In genomic region chr19:40611900-40612698, GRCh38 we compare ENCODE assay signal across 10 cellular contexts. TPM values are rescaled to one million over a fixed set of nuclear protein-coding genes. Genes with fewer than 3 reads are reported as not detected.
DNase-seq lines count a peak whose midpoint lies in the region; ATAC-seq and TF ChIP-seq lines count a peak whose summit lies in the region.
"Had no signal": no experiment of that assay in that cellular context is flagged by ENCODE, and none has a peak within 500 bp of the region (broad histone marks: within the 10 kb centered on the region; RNA-seq: fewer than 3 reads in every experiment).

No MANE protein-coding gene starts in this region.

- no peak overlapping the region for H3K4me3 ChIP-seq in tibial nerve
- H3K4me3 ChIP-seq: thyroid gland had no signal

- 84% methylated on average over 7 to 10 of the region's 10 CpGs for WGBS in tibial nerve, 2 donors

- DNase-seq in activated T-cell treated with anti-CD3 and anti-CD28 coated beads, Interleukin-2, amount 50 U/mL, for 72 hours = no peak
- no peak for DNase-seq in activated T-cell treated with anti-CD3 and anti-CD28 coated beads, Interleukin-2, amount 50 U/mL, for 1 hour
- no peak for DNase-seq in activated CD8-positive, alpha-beta T cell treated with anti-CD3 and anti-CD28 coated beads, Interleukin-2, amount 10 ng/mL, durations not matched to agents 7 days and 5 days
- no peak for DNase-seq in glutamatergic neuron
- DNase-seq in tibial nerve (ENCODE audit: low spot score in 2 of 2) = no peak
- DNase-seq in A172 (ENCODE audit: low spot score) = no peak
- DNase-seq in NCI-H526 treated with DMSO at 0.1 percent for 48 hours (lab: John Stamatoyannopoulos, UW) = no peak
- DNase-seq: activated CD8-positive, alpha-beta memory T cell treated with anti-CD3 and anti-CD28 coated beads, Interleukin-2, amount 50 U/mL, for 48 hours had no signal

- peak overlapping the region; percentile 14 for H3K27ac Mint-ChIP-seq in activated T-cell treated with anti-CD3 and anti-CD28 coated beads, Interleukin-2, amount 50 U/mL, for 72 hours
- peak overlapping the region; percentile 62 for H3K27ac Mint-ChIP-seq in activated CD8-positive, alpha-beta T cell treated with anti-CD3 and anti-CD28 coated beads, Interleukin-2, amount 10 ng/mL, durations not matched to agents 7 days and 5 days
- H3K27ac Mint-ChIP-seq in glutamatergic neuron (ENCODE audit: unreplicated experiment) = peak overlapping the region; percentile 15

- H3K9me3 Mint-ChIP-seq in activated T-cell treated with anti-CD3 and anti-CD28 coated beads, Interleukin-2, amount 50 U/mL, for 72 hours = no peaks in the 10 kb centered on the region
- H3K9me3 Mint-ChIP-seq in activated CD8-positive, alpha-beta T cell treated with anti-CD3 and anti-CD28 coated beads, Interleukin-2, amount 10 ng/mL, durations not matched to agents 7 days and 5 days (ENCODE audit: insufficient read depth) = no peaks in the 10 kb centered on the region
- peaks cover 12% of the 10 kb centered on the region for H3K9me3 Mint-ChIP-seq in glutamatergic neuron (ENCODE audit: unreplicated experiment)

- TF ChIP-seq CTCF in glutamatergic neuron (IDR thresholded peaks at IDR 0.05; ENCODE audit: partially characterized antibody, unreplicated experiment) = no peak
- TF ChIP-seq CTCF in tibial nerve (IDR thresholded peaks at IDR 0.05) = no peak

- H3K9me3 ChIP-seq in tibial nerve = no peaks in the 10 kb centered on the region
- H3K9me3 ChIP-seq: thyroid gland had no signal

- H3K36me3 ChIP-seq in tibial nerve = peaks cover 0 to 30% (median 0%) of the 10 kb centered on the region in 3 donors
- H3K36me3 ChIP-seq: thyroid gland had no signal

- no peaks in the 10 kb centered on the region for H3K27me3 Mint-ChIP-seq in activated T-cell treated with anti-CD3 and anti-CD28 coated beads, Interleukin-2, amount 50 U/mL, for 72 hours (ENCODE audit: low read depth)
- no peaks in the 10 kb centered on the region for H3K27me3 Mint-ChIP-seq in activated CD8-positive, alpha-beta T cell treated with anti-CD3 and anti-CD28 coated beads, Interleukin-2, amount 10 ng/mL, durations not matched to agents 7 days and 5 days (ENCODE audit: low read depth)
- peaks cover 28% of the 10 kb centered on the region for H3K27me3 Mint-ChIP-seq in glutamatergic neuron (ENCODE audit: unreplicated experiment)

- POLR2A ChIA-PET in activated CD8-positive, alpha-beta T cell treated with anti-CD3 and anti-CD28 coated beads, Interleukin-2, amount 10 ng/mL, durations not matched to agents 7 days and 5 days (lab: Charles Lee) = interaction anchor here (4.3 kb wide), 1 partner anchor 8 kb away, joined by 33 read pairs; no protein-coding TSS in a partner anchor

- peak overlapping the region in 3 of 4 donors; percentile 94 to 95 (median 94) for H3K27ac ChIP-seq in tibial nerve

- H3K4me1 ChIP-seq in tibial nerve = peaks cover 0 to 98% (median 45%) of the 10 kb centered on the region in 4 donors

- peaks cover 3 to 14% of the 10 kb centered on the region in 2 donors for H3K36me3 Mint-ChIP-seq in activated T-cell treated with anti-CD3 and anti-CD28 coated beads, Interleukin-2, amount 50 U/mL, for 72 hours (ENCODE audit: insufficient read depth in 2 of 2)
- peaks cover 2% of the 10 kb centered on the region for H3K36me3 Mint-ChIP-seq in activated CD8-positive, alpha-beta T cell treated with anti-CD3 and anti-CD28 coated beads, Interleukin-2, amount 10 ng/mL, durations not matched to agents 7 days and 5 days (ENCODE audit: low read depth)
- H3K36me3 Mint-ChIP-seq in glutamatergic neuron (ENCODE audit: unreplicated experiment) = peaks cover 11% of the 10 kb centered on the region

- TF ChIP-seq POLR2A in tibial nerve (IDR thresholded peaks at IDR 0.05) = no peak

- H3K4me3 Mint-ChIP-seq in activated T-cell treated with anti-CD3 and anti-CD28 coated beads, Interleukin-2, amount 50 U/mL, for 72 hours = peak overlapping the region; percentile 96 to 100
- no peak overlapping the region for H3K4me3 Mint-ChIP-seq in activated CD8-positive, alpha-beta T cell treated with anti-CD3 and anti-CD28 coated beads, Interleukin-2, amount 10 ng/mL, durations not matched to agents 7 days and 5 days
- H3K4me3 Mint-ChIP-seq in glutamatergic neuron (ENCODE audit: unreplicated experiment) = peak overlapping the region; percentile 41

- no peak for ATAC-seq in activated T-cell treated with anti-CD3 and anti-CD28 coated beads, Interleukin-2, amount 50 U/mL, for 72 hours (replicated peaks in 1 of 2)
- no peak for ATAC-seq in activated CD8-positive, alpha-beta T cell treated with anti-CD3 and anti-CD28 coated beads, Interleukin-2, amount 10 ng/mL, durations not matched to agents 7 days and 5 days
- ATAC-seq in HG03469 (IDR thresholded peaks at IDR 0.05; ENCODE audit: unreplicated experiment) = no peak

- no peaks in the 10 kb centered on the region for H3K27me3 ChIP-seq in tibial nerve
- H3K27me3 ChIP-seq: thyroid gland had no signal

- H3K4me1 Mint-ChIP-seq in activated T-cell treated with anti-CD3 and anti-CD28 coated beads, Interleukin-2, amount 50 U/mL, for 72 hours (ENCODE audit: low read depth) = peaks cover 63% of the 10 kb centered on the region
- H3K4me1 Mint-ChIP-seq in activated CD8-positive, alpha-beta T cell treated with anti-CD3 and anti-CD28 coated beads, Interleukin-2, amount 10 ng/mL, durations not matched to agents 7 days and 5 days (ENCODE audit: low read depth) = peaks cover 70% of the 10 kb centered on the region
- H3K4me1 Mint-ChIP-seq in glutamatergic neuron (ENCODE audit: low read depth, unreplicated experiment) = peaks cover 6% of the 10 kb centered on the region

- CTCF ChIA-PET in activated CD8-positive, alpha-beta T cell treated with anti-CD3 and anti-CD28 coated beads, Interleukin-2, amount 10 ng/mL, durations not matched to agents 7 days and 5 days (lab: Charles Lee) = no interaction called here

- TF ChIP-seq EP300 in tibial nerve (IDR thresholded peaks at IDR 0.05) = no peak

RNA-seq across cellular contexts. Expression of gene LTBP4, which starts 10.9 kb away (rescaled TPM):
- 100 to 1,000 TPM; 164 to 195 TPM for total RNA-seq in activated T-cell treated with anti-CD3 and anti-CD28 coated beads, Interleukin-2, amount 50 U/mL, for 72 hours
- total RNA-seq in activated CD8-positive, alpha-beta T cell treated with anti-CD3 and anti-CD28 coated beads, Interleukin-2, amount 10 ng/mL, durations not matched to agents 7 days and 5 days = 10 to 100 TPM; 54.3 to 54.7 TPM
- total RNA-seq in glutamatergic neuron (ENCODE audit: unreplicated experiment) (169 TPM), tibial nerve (1,000 to 10,000 TPM in 2 of 4 donors, 100 to 1,000 TPM in 2; 851 to 1,504 (median 1,156) TPM)
- 10.8 and 13.9 TPM in 2 replicates for total RNA-seq in A172 (2014; rRNA removed; shearing (Covaris generic))

RNA-seq across cellular contexts. Expression of gene SHKBP1, which starts 35.4 kb away (rescaled TPM):
- total RNA-seq in activated T-cell treated with anti-CD3 and anti-CD28 coated beads, Interleukin-2, amount 50 U/mL, for 72 hours = 100 to 1,000 TPM; 145 to 152 TPM
- 100 to 1,000 TPM; 116 to 124 TPM for total RNA-seq in activated CD8-positive, alpha-beta T cell treated with anti-CD3 and anti-CD28 coated beads, Interleukin-2, amount 10 ng/mL, durations not matched to agents 7 days and 5 days
- total RNA-seq in glutamatergic neuron (ENCODE audit: unreplicated experiment) (170 TPM), tibial nerve (100 to 1,000 TPM in 1 of 4 donors, 10 to 100 TPM in 3; 40.8 to 129 (median 51.2) TPM)
- total RNA-seq in A172 (2014; rRNA removed; shearing (Covaris generic)) = 43.8 and 70.2 TPM in 2 replicates
